ENCODE assay signal across 9 cellular contexts in the genomic region with DNA sequence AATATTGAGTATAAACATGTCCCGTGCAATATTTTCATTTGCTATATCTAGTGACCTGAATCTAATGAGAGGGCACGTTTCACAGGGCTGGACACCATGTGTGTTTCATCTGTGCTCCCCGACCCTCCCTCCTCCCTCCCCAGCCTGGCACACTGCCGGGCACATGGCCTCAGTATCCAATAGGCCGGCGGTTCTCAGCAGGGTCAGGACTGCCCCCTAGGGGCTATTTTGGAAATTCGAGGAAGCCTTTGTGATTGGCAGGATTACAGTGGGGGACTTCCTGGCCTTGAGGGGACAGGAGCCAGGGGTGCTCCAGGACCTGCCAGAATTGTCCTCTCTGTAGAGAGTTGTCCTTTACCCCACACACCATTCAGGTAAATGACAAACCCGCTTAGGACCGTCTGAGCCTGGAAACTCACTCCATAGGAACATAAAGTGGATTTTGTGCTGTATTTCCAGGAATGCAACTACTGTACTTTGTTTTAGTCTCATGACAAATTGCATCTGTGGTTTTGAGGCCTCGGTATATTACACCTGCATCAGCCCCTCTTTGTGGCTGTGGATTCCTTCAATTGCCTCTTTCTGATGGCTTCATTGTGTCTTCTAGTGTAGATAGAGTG.
A peak's percentile ranks its signal among the peaks of the same experiment; 100 is the strongest.
DNase-seq lines count a peak whose midpoint lies in the region; ATAC-seq lines count a peak whose summit lies in the region.
"Had no signal": no experiment of that assay in that cellular context is flagged by ENCODE, and none has a peak within 500 bp of the region (broad histone marks: within the 10 kb centered on the region; RNA-seq: fewer than 3 reads in every experiment).

No MANE protein-coding gene starts in this region.

- no peak overlapping the region for H3K4me3 Mint-ChIP-seq in activated CD4-positive, alpha-beta memory T cell treated with anti-CD3 and anti-CD28 coated beads for 36 hours
- no peak overlapping the region for H3K4me3 Mint-ChIP-seq in stimulated activated naive B cell treated with anti-CD40 and anti-IgM and Interleukin-4, amounts not matched to agents 10 μg/mL and 1 μg/mL and 100 μg/mL, for 72 hours

- no peak overlapping the region for H3K27ac Mint-ChIP-seq in activated CD4-positive, alpha-beta memory T cell treated with anti-CD3 and anti-CD28 coated beads for 36 hours
- no peak overlapping the region for H3K27ac Mint-ChIP-seq in stimulated activated naive B cell treated with anti-CD40 and anti-IgM and Interleukin-4, amounts not matched to agents 10 μg/mL and 1 μg/mL and 100 μg/mL, for 72 hours
- H3K27ac Mint-ChIP-seq: CD4-positive, CD25-positive, alpha-beta regulatory T cell had no signal

- peaks cover 1% of the 10 kb centered on the region for H3K27me3 Mint-ChIP-seq in activated CD4-positive, alpha-beta memory T cell treated with anti-CD3 and anti-CD28 coated beads for 36 hours
- H3K27me3 Mint-ChIP-seq in stimulated activated naive B cell treated with anti-CD40 and anti-IgM and Interleukin-4, amounts not matched to agents 10 μg/mL and 1 μg/mL and 100 μg/mL, for 72 hours, result peaks cover 8 to 13% of the 10 kb centered on the region in 2 donors

- POLR2A ChIA-PET in activated CD4-positive, alpha-beta memory T cell treated with anti-CD3 and anti-CD28 coated beads for 36 hours (lab: Charles Lee), result no interaction called here

- peak; percentile 61 to 82 for ATAC-seq in stimulated activated naive B cell treated with anti-CD40 and anti-IgM and Interleukin-4, amounts not matched to agents 10 μg/mL and 1 μg/mL and 100 μg/mL, for 72 hours (replicated peaks)
- ATAC-seq in HG03045 (IDR thresholded peaks at IDR 0.05; ENCODE audit: unreplicated experiment), result no peak

- no peaks in the 10 kb centered on the region for H3K36me3 Mint-ChIP-seq in activated CD4-positive, alpha-beta memory T cell treated with anti-CD3 and anti-CD28 coated beads for 36 hours
- H3K36me3 Mint-ChIP-seq in stimulated activated naive B cell treated with anti-CD40 and anti-IgM and Interleukin-4, amounts not matched to agents 10 μg/mL and 1 μg/mL and 100 μg/mL, for 72 hours, result no peaks in the 10 kb centered on the region
- H3K36me3 Mint-ChIP-seq: CD4-positive, CD25-positive, alpha-beta regulatory T cell had no signal

- CTCF ChIA-PET in activated CD4-positive, alpha-beta memory T cell treated with anti-CD3 and anti-CD28 coated beads for 36 hours (lab: Charles Lee), result no interaction called here

- no peak overlapping the region for H3K4me3 ChIP-seq in Jurkat, Clone E6-1 (ENCODE audit: low read length)

- no peaks in the 10 kb centered on the region for H3K4me1 Mint-ChIP-seq in activated CD4-positive, alpha-beta memory T cell treated with anti-CD3 and anti-CD28 coated beads for 36 hours (ENCODE audit: low read depth)
- H3K4me1 Mint-ChIP-seq in stimulated activated naive B cell treated with anti-CD40 and anti-IgM and Interleukin-4, amounts not matched to agents 10 μg/mL and 1 μg/mL and 100 μg/mL, for 72 hours, result no peaks in the 10 kb centered on the region
- H3K4me1 Mint-ChIP-seq: CD4-positive, CD25-positive, alpha-beta regulatory T cell had no signal

- DNase-seq in NCI-H446 (lab: John Stamatoyannopoulos, UW), result peak; percentile 29 to 68
- DNase-seq in NCI-H446 treated with DMSO at 0.1 percent for 48 hours (lab: John Stamatoyannopoulos, UW), result no peak
- DNase-seq in Jurkat, Clone E6-1 (ENCODE audit: low read depth, low spot score), result peak; percentile 29
- peak; percentile 48 for DNase-seq in activated CD4-positive, alpha-beta memory T cell treated with anti-CD3 and anti-CD28 coated beads for 36 hours
- DNase-seq in hepatic stellate cell (ENCODE audit: low spot score), result peak; percentile 26
- DNase-seq in stimulated activated naive B cell treated with anti-CD40 and anti-IgM and Interleukin-4, amounts not matched to agents 10 μg/mL and 1 μg/mL and 100 μg/mL, for 72 hours, result peak; percentile 9
- no peak for DNase-seq in NCI-H2196 treated with DMSO at 0.1 percent for 48 hours (lab: John Stamatoyannopoulos, UW; ENCODE audit: unreplicated experiment)

- intact Hi-C loops in activated CD4-positive, alpha-beta memory T cell treated with anti-CD3 and anti-CD28 coated beads for 36 hours (cut with micrococcal nuclease), result loop anchor here (1.0 kb wide), 2 partner anchors 85 to 169 kb away; no protein-coding TSS in a partner anchor

- no peaks in the 10 kb centered on the region for H3K9me3 Mint-ChIP-seq in activated CD4-positive, alpha-beta memory T cell treated with anti-CD3 and anti-CD28 coated beads for 36 hours
- H3K9me3 Mint-ChIP-seq in stimulated activated naive B cell treated with anti-CD40 and anti-IgM and Interleukin-4, amounts not matched to agents 10 μg/mL and 1 μg/mL and 100 μg/mL, for 72 hours, result no peaks in the 10 kb centered on the region
- H3K9me3 Mint-ChIP-seq: CD4-positive, CD25-positive, alpha-beta regulatory T cell had no signal

Comparison
In these comparisons a context has a peak if more than half of its experiments do, and no peak if none do; other contexts are left out.
1. DNase-seq: peak in NCI-H446 (2 of 2), Jurkat, Clone E6-1 (single experiment), activated CD4-positive, alpha-beta memory T cell treated with anti-CD3 and anti-CD28 coated beads for 36 hours (single experiment), hepatic stellate cell (single experiment) and stimulated activated naive B cell treated with anti-CD40 and anti-IgM and Interleukin-4, amounts not matched to agents 10 μg/mL and 1 μg/mL and 100 μg/mL, for 72 hours (single experiment); none in NCI-H446 treated with DMSO at 0.1 percent for 48 hours (single experiment) and NCI-H2196 treated with DMSO at 0.1 percent for 48 hours (single experiment).